In genomic region chr2:232512557-232512956, GRCh38 we compare ENCODE assay signal across 16 cellular contexts. TPM values are rescaled to one million over a fixed set of nuclear protein-coding genes. Genes with fewer than 3 reads are reported as not detected.
"Had no signal": no experiment of that assay in that cellular context is flagged by ENCODE, and none has a peak within 500 bp of the region (broad histone marks: within the 10 kb centered on the region; RNA-seq: fewer than 3 reads in every experiment).

No MANE protein-coding gene starts in this region.

- H3K9me3 Mint-ChIP-seq: activated CD4-positive, alpha-beta T cell treated with anti-CD3 and anti-CD28 coated beads, Interleukin-2, amount 10 ng/mL, durations not matched to agents 7 days and 5 days; activated naive CD4-positive, alpha-beta T cell treated with anti-CD3 and anti-CD28 coated beads, Interleukin-2, amount 10 ng/mL, durations not matched to agents 7 days and 5 days; T-helper 1 cell treated with Interleukin-12 subunit alpha and Interleukin-12 subunit beta and Interleukin-4 antibody, amounts not matched to agents 30 μg/mL and 1 μg/mL, for 36 hours had no signal

- ATAC-seq: gastroesophageal sphincter had no signal

- H3K4me1 Mint-ChIP-seq: activated CD4-positive, alpha-beta T cell treated with anti-CD3 and anti-CD28 coated beads, Interleukin-2, amount 10 ng/mL, durations not matched to agents 7 days and 5 days; activated naive CD4-positive, alpha-beta T cell treated with anti-CD3 and anti-CD28 coated beads, Interleukin-2, amount 10 ng/mL, durations not matched to agents 7 days and 5 days had no signal

- H3K27me3 ChIP-seq: thyroid gland had no signal

- FAIRE-seq: kidney had no signal

- DNase-seq: activated CD4-positive, alpha-beta T cell treated with anti-CD3 and anti-CD28 coated beads, Interleukin-2, amount 10 ng/mL, durations not matched to agents 7 days and 5 days; activated CD4-positive, CD25-positive, alpha-beta regulatory T cell; activated CD8-positive, alpha-beta memory T cell treated with anti-CD3 and anti-CD28 coated beads for 24 hours; activated naive CD4-positive, alpha-beta T cell treated with anti-CD3 and anti-CD28 coated beads, Interleukin-2, amount 10 ng/mL, durations not matched to agents 7 days and 5 days; central memory CD4-positive, alpha-beta T cell; cortex of kidney; effector memory CD4-positive, alpha-beta T cell; kidney; thyroid gland had no signal

- H3K36me3 Mint-ChIP-seq: activated naive CD4-positive, alpha-beta T cell treated with anti-CD3 and anti-CD28 coated beads, Interleukin-2, amount 10 ng/mL, durations not matched to agents 7 days and 5 days had no signal

- H3K36me3 ChIP-seq: gastroesophageal sphincter, thyroid gland had no signal

- H3K27ac ChIP-seq: epithelial cell of prostate, gastroesophageal sphincter, skin epidermis, thyroid gland had no signal

- H3K9me3 ChIP-seq: gastroesophageal sphincter, thyroid gland had no signal

- H3K4me1 ChIP-seq: gastroesophageal sphincter, thyroid gland had no signal

- H3K4me3 Mint-ChIP-seq: activated CD4-positive, alpha-beta T cell treated with anti-CD3 and anti-CD28 coated beads, Interleukin-2, amount 10 ng/mL, durations not matched to agents 7 days and 5 days; activated naive CD4-positive, alpha-beta T cell treated with anti-CD3 and anti-CD28 coated beads, Interleukin-2, amount 10 ng/mL, durations not matched to agents 7 days and 5 days; T-helper 1 cell treated with Interleukin-12 subunit alpha and Interleukin-12 subunit beta and Interleukin-4 antibody, amounts not matched to agents 30 μg/mL and 1 μg/mL, for 36 hours had no signal

- H3K27ac Mint-ChIP-seq: activated CD4-positive, alpha-beta T cell treated with anti-CD3 and anti-CD28 coated beads, Interleukin-2, amount 10 ng/mL, durations not matched to agents 7 days and 5 days; T-helper 1 cell treated with Interleukin-12 subunit alpha and Interleukin-12 subunit beta and Interleukin-4 antibody, amounts not matched to agents 30 μg/mL and 1 μg/mL, for 36 hours had no signal

- H3K4me3 ChIP-seq: gastroesophageal sphincter, skin epidermis, thyroid gland had no signal

RNA-seq across cellular contexts. Expression of gene PRSS56, which starts 7.6 kb away (rescaled TPM):
- total RNA-seq: activated CD4-positive, alpha-beta T cell treated with anti-CD3 and anti-CD28 coated beads, Interleukin-2, amount 10 ng/mL, durations not matched to agents 7 days and 5 days; gastroesophageal sphincter; kidney; liver; mesenteric fat pad; thyroid gland had no signal
- polyA plus RNA-seq: adipose tissue had no signal

RNA-seq across cellular contexts. Expression of gene CHRND, which starts 13.4 kb away (rescaled TPM):
- total RNA-seq: activated CD4-positive, alpha-beta T cell treated with anti-CD3 and anti-CD28 coated beads, Interleukin-2, amount 10 ng/mL, durations not matched to agents 7 days and 5 days; gastroesophageal sphincter; kidney; liver; mesenteric fat pad; thyroid gland had no signal
- polyA plus RNA-seq: liver had no signal

RNA-seq across cellular contexts. Expression of gene ECEL1, which starts 24.9 kb away (rescaled TPM):
- total RNA-seq: activated CD4-positive, alpha-beta T cell treated with anti-CD3 and anti-CD28 coated beads, Interleukin-2, amount 10 ng/mL, durations not matched to agents 7 days and 5 days had no signal

RNA-seq across cellular contexts. Expression of gene CHRNG, which starts 26.9 kb away (rescaled TPM):
- total RNA-seq: activated CD4-positive, alpha-beta T cell treated with anti-CD3 and anti-CD28 coated beads, Interleukin-2, amount 10 ng/mL, durations not matched to agents 7 days and 5 days; gastroesophageal sphincter; kidney; liver; mesenteric fat pad; thyroid gland had no signal
- polyA plus RNA-seq: adipose tissue, liver had no signal
